8 cellular contexts compared by ENCODE assay signal in genomic region chr10:3749597-3750351, GRCh38. TPM values are rescaled to one million over a fixed set of nuclear protein-coding genes. Genes with fewer than 3 reads are reported as not detected.
A peak's percentile ranks its signal among the peaks of the same experiment; 100 is the strongest.
DNase-seq lines count a peak whose midpoint lies in the region; ATAC-seq and TF ChIP-seq lines count a peak whose summit lies in the region.

No MANE protein-coding gene starts in this region.

- H3K27me3 ChIP-seq in testis: no peaks in the 10 kb centered on the region

- peak; percentile 44 for ATAC-seq in left colon
- no peak for ATAC-seq in HG02938 (IDR thresholded peaks at IDR 0.05; ENCODE audit: unreplicated experiment)
- no peak for ATAC-seq in GM21576 (IDR thresholded peaks at IDR 0.05; ENCODE audit: unreplicated experiment)

- H3K9me2 ChIP-seq in OCI-LY7 (ENCODE audit: insufficient read depth, low read length): no peaks in the 10 kb centered on the region

- POLR2A ChIA-PET in OCI-LY7 (lab: Charles Lee): interaction anchor here (0.6 to 0.7 kb wide), 2 partner anchors 32 to 67 kb away, joined by 4 read pairs; no protein-coding TSS in a partner anchor

- intact Hi-C loops in left colon (cut with DNase I, micrococcal nuclease): no loop called here
- intact Hi-C loops in testis (cut with DNase I; ENCODE audit: low total_unique reads): no loop called here
- intact Hi-C loops in OCI-LY7 (cut with micrococcal nuclease; ENCODE audit: unreplicated experiment): no loop called here

- CTCF ChIA-PET in OCI-LY7 (lab: Charles Lee; ENCODE audit: unreplicated experiment): no interaction called here

- H3K4me2 ChIP-seq in OCI-LY7 (ENCODE audit: low read length): no peak overlapping the region

- H3K9me3 ChIP-seq in testis (no peaks in the 10 kb centered on the region), OCI-LY7 (ENCODE audit: low read length) (no peaks in the 10 kb centered on the region)

- no peak overlapping the region for H2AFZ ChIP-seq in OCI-LY7 (ENCODE audit: low read length)

- H3K36me3 ChIP-seq in testis (ENCODE audit: low read depth, missing control alignments): no peaks in the 10 kb centered on the region
- H3K36me3 ChIP-seq in OCI-LY7 (ENCODE audit: insufficient read depth, low read length): no peaks in the 10 kb centered on the region

- H3K79me2 ChIP-seq in OCI-LY7 (ENCODE audit: insufficient read depth, low read depth, low read length): no peaks in the 10 kb centered on the region

- no peaks in the 10 kb centered on the region for H4K20me1 ChIP-seq in OCI-LY7 (ENCODE audit: insufficient read depth, low read length)

- peak overlapping the region; percentile 53 to 84 for H3K27ac ChIP-seq in testis
- no peak overlapping the region for H3K27ac ChIP-seq in OCI-LY7 (ENCODE audit: low read depth, low read length, poor library complexity, severe bottlenecking)

- no TSS peak for BruUV-seq in OCI-LY7 (replicated peaks; lab: Mats Ljungman, UMichigan)

- peaks cover 35% of the 10 kb centered on the region for H3K4me1 ChIP-seq in testis
- no peaks in the 10 kb centered on the region for H3K4me1 ChIP-seq in OCI-LY7 (ENCODE audit: insufficient read depth, low read length, poor library complexity, severe bottlenecking)

- no peak for TF ChIP-seq POLR2A in testis (IDR thresholded peaks at IDR 0.05)

- TF ChIP-seq CTCF in testis (IDR thresholded peaks at IDR 0.05) (no peak), OCI-LY7 (conservative IDR thresholded peaks at IDR 0.05; ENCODE audit: low read length) (no peak)

- WGBS in testis, 2 donors: 26 to 30% methylated on average over 15 of the region's 15 CpGs

- no peak overlapping the region for H3K4me3 ChIP-seq in testis
- H3K4me3 ChIP-seq in OCI-LY7 (ENCODE audit: low read depth, low read length, poor library complexity, severe bottlenecking): no peak overlapping the region

- peak; percentile 43 for DNase-seq in activated CD8-positive, alpha-beta memory T cell treated with anti-CD3 and anti-CD28 coated beads for 24 hours
- DNase-seq in activated CD8-positive, alpha-beta memory T cell treated with anti-CD3 and anti-CD28 coated beads, Interleukin-2, amount 50 U/mL, for 4 hours: no peak
- DNase-seq in amniotic epithelial cell (ENCODE audit: low read depth): peak; percentile 94
- DNase-seq in left colon: no peak
- peak; percentile 70 for DNase-seq in testis
- DNase-seq in OCI-LY7 (ENCODE audit: low spot score): no peak

RNA-seq across cellular contexts. Expression of gene KLF6, which starts 35.2 kb away (rescaled TPM):
- total RNA-seq in left colon (100 to 1,000 TPM; 359 to 434 TPM), testis (10 to 100 TPM; 30.8 to 35.7 TPM), OCI-LY7 (2022) (43.0 and 54.0 TPM in 2 replicates)
- 41.5 TPM for polyA plus RNA-seq in testis (ENCODE audit: insufficient read depth, low read depth, low replicate concordance)
- total RNA-seq in OCI-LY7 (2014; rRNA removed; shearing (Covaris generic)): 19.2 and 24.0 TPM in 2 replicates

Comparison
In these comparisons a context has a peak if more than half of its experiments do, and no peak if none do; other contexts are left out.
1. DNase-seq: peak in activated CD8-positive, alpha-beta memory T cell treated with anti-CD3 and anti-CD28 coated beads for 24 hours (single experiment), amniotic epithelial cell (single experiment) and testis (single experiment); none in activated CD8-positive, alpha-beta memory T cell treated with anti-CD3 and anti-CD28 coated beads, Interleukin-2, amount 50 U/mL, for 4 hours (single experiment), left colon (0 of 2) and OCI-LY7 (single experiment).
2. RNA of gene KLF6, which starts 35.2 kb away (total RNA-seq): 359 to 434 TPM in left colon; 19.2 to 54.0 TPM in OCI-LY7 and 30.8 to 35.7 TPM in testis; every median in the first group is over 4 times any median in the second.